Comparison of ENCODE assay signal across 1 cellular context in the genomic region with DNA sequence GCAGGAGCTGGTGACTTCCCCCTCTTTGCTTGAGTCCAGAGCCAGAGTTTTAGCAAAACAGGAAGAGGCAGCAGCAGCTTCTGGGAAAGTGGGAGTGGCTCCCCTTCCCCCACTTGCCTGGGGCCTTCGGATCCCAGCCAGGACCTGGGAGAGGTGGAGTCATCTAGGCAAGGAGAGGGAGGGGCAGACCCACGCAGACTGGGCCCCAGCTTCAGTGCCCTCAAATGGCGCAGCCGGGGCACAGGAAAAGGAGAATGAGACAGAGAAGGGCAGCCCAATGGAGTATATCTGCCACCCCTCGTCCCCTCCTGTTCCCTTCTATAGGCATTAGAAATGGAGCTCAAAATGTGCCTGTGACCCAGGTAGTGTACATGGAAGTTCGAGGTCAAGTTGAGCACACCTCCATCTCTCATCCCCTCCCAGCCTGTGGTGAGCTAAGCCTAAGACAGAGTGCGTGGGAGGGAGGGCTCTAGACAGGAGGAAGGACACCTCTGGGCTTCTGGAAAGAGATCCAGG.
A peak's percentile ranks its signal among the peaks of the same experiment; 100 is the strongest.
TF ChIP-seq lines count a peak whose summit lies in the region.

No MANE protein-coding gene starts in this region.

TF ChIP-seq in HepG2, 621 proteins besides CTCF, POLR2A, EP300 and RAD21 (continued from another document):
- TF ChIP-seq, protein P1, sequence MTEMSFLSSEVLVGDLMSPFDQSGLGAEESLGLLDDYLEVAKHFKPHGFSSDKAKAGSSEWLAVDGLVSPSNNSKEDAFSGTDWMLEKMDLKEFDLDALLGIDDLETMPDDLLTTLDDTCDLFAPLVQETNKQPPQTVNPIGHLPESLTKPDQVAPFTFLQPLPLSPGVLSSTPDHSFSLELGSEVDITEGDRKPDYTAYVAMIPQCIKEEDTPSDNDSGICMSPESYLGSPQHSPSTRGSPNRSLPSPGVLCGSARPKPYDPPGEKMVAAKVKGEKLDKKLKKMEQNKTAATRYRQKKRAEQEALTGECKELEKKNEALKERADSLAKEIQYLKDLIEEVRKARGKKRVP (CRISPR knock-in tag; IDR thresholded peaks at IDR 0.05): no peak
- TF ChIP-seq, protein P2, sequence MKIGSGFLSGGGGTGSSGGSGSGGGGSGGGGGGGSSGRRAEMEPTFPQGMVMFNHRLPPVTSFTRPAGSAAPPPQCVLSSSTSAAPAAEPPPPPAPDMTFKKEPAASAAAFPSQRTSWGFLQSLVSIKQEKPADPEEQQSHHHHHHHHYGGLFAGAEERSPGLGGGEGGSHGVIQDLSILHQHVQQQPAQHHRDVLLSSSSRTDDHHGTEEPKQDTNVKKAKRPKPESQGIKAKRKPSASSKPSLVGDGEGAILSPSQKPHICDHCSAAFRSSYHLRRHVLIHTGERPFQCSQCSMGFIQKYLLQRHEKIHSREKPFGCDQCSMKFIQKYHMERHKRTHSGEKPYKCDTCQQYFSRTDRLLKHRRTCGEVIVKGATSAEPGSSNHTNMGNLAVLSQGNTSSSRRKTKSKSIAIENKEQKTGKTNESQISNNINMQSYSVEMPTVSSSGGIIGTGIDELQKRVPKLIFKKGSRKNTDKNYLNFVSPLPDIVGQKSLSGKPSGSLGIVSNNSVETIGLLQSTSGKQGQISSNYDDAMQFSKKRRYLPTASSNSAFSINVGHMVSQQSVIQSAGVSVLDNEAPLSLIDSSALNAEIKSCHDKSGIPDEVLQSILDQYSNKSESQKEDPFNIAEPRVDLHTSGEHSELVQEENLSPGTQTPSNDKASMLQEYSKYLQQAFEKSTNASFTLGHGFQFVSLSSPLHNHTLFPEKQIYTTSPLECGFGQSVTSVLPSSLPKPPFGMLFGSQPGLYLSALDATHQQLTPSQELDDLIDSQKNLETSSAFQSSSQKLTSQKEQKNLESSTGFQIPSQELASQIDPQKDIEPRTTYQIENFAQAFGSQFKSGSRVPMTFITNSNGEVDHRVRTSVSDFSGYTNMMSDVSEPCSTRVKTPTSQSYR (CRISPR knock-in tag; IDR thresholded peaks at IDR 0.05; ENCODE audit: borderline replicate concordance): peak; percentile 65; the same call in 1 of the 2 replicates
- no peak for TF ChIP-seq ZNF292 (CRISPR knock-in tag; IDR thresholded peaks at IDR 0.05; ENCODE audit: borderline replicate concordance, low read depth)
- peak; percentile 19; the same call in 1 of the 2 replicates for TF ChIP-seq SP5 (CRISPR knock-in tag; IDR thresholded peaks at IDR 0.05; ENCODE audit: borderline replicate concordance, low read depth)
- TF ChIP-seq ZNF143 (CRISPR knock-in tag; IDR thresholded peaks at IDR 0.05): 0 out of 2 replicates have a peak, but pooled peaks have one; percentile 31
- TF ChIP-seq, protein P3, sequence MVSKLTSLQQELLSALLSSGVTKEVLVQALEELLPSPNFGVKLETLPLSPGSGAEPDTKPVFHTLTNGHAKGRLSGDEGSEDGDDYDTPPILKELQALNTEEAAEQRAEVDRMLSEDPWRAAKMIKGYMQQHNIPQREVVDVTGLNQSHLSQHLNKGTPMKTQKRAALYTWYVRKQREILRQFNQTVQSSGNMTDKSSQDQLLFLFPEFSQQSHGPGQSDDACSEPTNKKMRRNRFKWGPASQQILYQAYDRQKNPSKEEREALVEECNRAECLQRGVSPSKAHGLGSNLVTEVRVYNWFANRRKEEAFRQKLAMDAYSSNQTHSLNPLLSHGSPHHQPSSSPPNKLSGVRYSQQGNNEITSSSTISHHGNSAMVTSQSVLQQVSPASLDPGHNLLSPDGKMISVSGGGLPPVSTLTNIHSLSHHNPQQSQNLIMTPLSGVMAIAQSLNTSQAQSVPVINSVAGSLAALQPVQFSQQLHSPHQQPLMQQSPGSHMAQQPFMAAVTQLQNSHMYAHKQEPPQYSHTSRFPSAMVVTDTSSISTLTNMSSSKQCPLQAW (CRISPR knock-in tag; IDR thresholded peaks at IDR 0.05): no peak
- no peak for TF ChIP-seq ZEB1 (IDR thresholded peaks at IDR 0.05; ENCODE audit: insufficient replicate concordance, low read depth)
